In genomic region chr3:73480187-73480672, GRCh38 we compare ENCODE assay signal across 23 cellular contexts.
A peak's percentile ranks its signal among the peaks of the same experiment; 100 is the strongest.
DNase-seq lines count a peak whose midpoint lies in the region; ATAC-seq, FAIRE-seq and TF ChIP-seq lines count a peak whose summit lies in the region.
"Had no signal": no experiment of that assay in that cellular context is flagged by ENCODE, and none has a peak within 500 bp of the region (broad histone marks: within the 10 kb centered on the region; RNA-seq: fewer than 3 reads in every experiment).

No MANE protein-coding gene starts in this region.

- no peaks in the 10 kb centered on the region for H4K20me1 ChIP-seq in H1 (replicated peaks in 1 of 2; ENCODE audit: control insufficient read depth in 1 of 2, insufficient read depth in 2 of 2, low read length in 2 of 2)

- no peaks in the 10 kb centered on the region for H3K23me2 ChIP-seq in H1 (ENCODE audit: low read depth, low read length)

- WGBS in H1 (ENCODE audit: extremely low coverage in 1 of 2, insufficient coverage in 1 of 2, insufficient read length in 1 of 2, insufficient replicate concordance in 2 of 2, low coverage in 1 of 2, low lambda C conversion rate in 2 of 2, missing lambda C conversion rate in 1 of 2), 2 experiments, result 95% methylated on average over 3 of the region's 3 CpGs; no CpG with 5 or more reads in 1 of the 2 experiments

- TF ChIP-seq EP300 in Ishikawa (IDR thresholded peaks at IDR 0.05; ENCODE audit: borderline replicate concordance), result peak; percentile 84
- no peak for TF ChIP-seq EP300 in H1 (IDR thresholded peaks at IDR 0.05; ENCODE audit: borderline replicate concordance in 1 of 2, low read depth in 2 of 2, low read length in 2 of 2)

- H3K4me3 Mint-ChIP-seq in naive thymus-derived CD4-positive, alpha-beta T cell, result no peak overlapping the region
- no peak overlapping the region for H3K4me3 Mint-ChIP-seq in T-cell
- H3K4me3 Mint-ChIP-seq: activated CD8-positive, alpha-beta T cell treated with anti-CD3 and anti-CD28 coated beads, Interleukin-2, amount 10 ng/mL, durations not matched to agents 7 days and 5 days; activated naive CD8-positive, alpha-beta T cell treated with anti-CD3 and anti-CD28 coated beads, Interleukin-2, amount 10 ng/mL, durations not matched to agents 7 days and 5 days; stimulated activated naive CD8-positive, alpha-beta T cell treated with anti-CD3 and anti-CD28 coated beads, Interleukin-15, Interleukin-2, amounts not matched to agents 100 ng/mL and 50 ng/mL, for 24 hours had no signal

- peaks cover 0 to 1% (median 0%) of the 10 kb centered on the region in 4 experiments; a peak in 1 of 7 replicates for H3K27me3 ChIP-seq in H1 (replicated peaks in 1 of 4; ENCODE audit: control insufficient read depth in 3 of 4, extremely low read depth in 1 of 4, insufficient read depth in 3 of 4, low read length in 3 of 4)
- no peaks in the 10 kb centered on the region for H3K27me3 ChIP-seq in naive thymus-derived CD4-positive, alpha-beta T cell (ENCODE audit: control insufficient read depth in 2 of 2, insufficient read depth in 2 of 2, low read length in 2 of 2)
- H3K27me3 ChIP-seq: BE2C, SJSA1, vagina had no signal

- no peak overlapping the region for H2BK15ac ChIP-seq in H1 (ENCODE audit: low read length)

- no peak overlapping the region for H3K9ac ChIP-seq in H1 (replicated peaks in 1 of 4; ENCODE audit: extremely low read depth in 1 of 4, low read depth in 3 of 4, low read length in 3 of 4)

- no peaks in the 10 kb centered on the region for H3K4me1 Mint-ChIP-seq in naive thymus-derived CD4-positive, alpha-beta T cell
- H3K4me1 Mint-ChIP-seq in T-cell, result no peaks in the 10 kb centered on the region
- H3K4me1 Mint-ChIP-seq: activated naive CD8-positive, alpha-beta T cell treated with anti-CD3 and anti-CD28 coated beads, Interleukin-2, amount 10 ng/mL, durations not matched to agents 7 days and 5 days had no signal

- no peak overlapping the region for H4K5ac ChIP-seq in H1 (ENCODE audit: insufficient read length, low read depth, low read length)

- peaks cover 0 to 23% (median 5%) of the 10 kb centered on the region in 11 donors for H3K9me3 Mint-ChIP-seq in naive thymus-derived CD4-positive, alpha-beta T cell
- peaks cover 0 to 5% (median 4%) of the 10 kb centered on the region in 3 donors for H3K9me3 Mint-ChIP-seq in T-cell

- H2AFZ ChIP-seq in H1 (ENCODE audit: low read length), result no peak overlapping the region

- H3K27ac Mint-ChIP-seq in naive thymus-derived CD4-positive, alpha-beta T cell, result no peak overlapping the region
- no peak overlapping the region for H3K27ac Mint-ChIP-seq in T-cell
- H3K27ac Mint-ChIP-seq: activated CD8-positive, alpha-beta T cell treated with anti-CD3 and anti-CD28 coated beads, Interleukin-2, amount 10 ng/mL, durations not matched to agents 7 days and 5 days; activated naive CD8-positive, alpha-beta T cell treated with anti-CD3 and anti-CD28 coated beads, Interleukin-2, amount 10 ng/mL, durations not matched to agents 7 days and 5 days; stimulated activated naive CD8-positive, alpha-beta T cell treated with anti-CD3 and anti-CD28 coated beads, Interleukin-15, Interleukin-2, amounts not matched to agents 100 ng/mL and 50 ng/mL, for 24 hours had no signal

- H4K8ac ChIP-seq in H1 (ENCODE audit: extremely low read depth, insufficient read depth, low read length), result no peak overlapping the region

- DNase-seq in H1 (ENCODE audit: low read depth in 1 of 2, low spot score in 2 of 2), result no peak
- peak; percentile 41 for DNase-seq in kidney glomerular epithelial cell (lab: John Stamatoyannopoulos, UW)
- no peak for DNase-seq in sciatic nerve (ENCODE audit: low spot score)
- DNase-seq in naive thymus-derived CD4-positive, alpha-beta T cell, result no peak
- no peak for DNase-seq in activated T-cell treated with anti-CD3 and anti-CD28 coated beads, Interleukin-2, amount 50 U/mL, for 48 hours
- DNase-seq in T-cell, result no peak
- DNase-seq: activated CD4-positive, CD25-positive, alpha-beta regulatory T cell; activated CD8-positive, alpha-beta T cell treated with anti-CD3 and anti-CD28 coated beads, Interleukin-2, amount 10 ng/mL, durations not matched to agents 7 days and 5 days; activated naive CD8-positive, alpha-beta T cell treated with anti-CD3 and anti-CD28 coated beads, Interleukin-2, amount 10 ng/mL, durations not matched to agents 7 days and 5 days; BE2C; central memory CD4-positive, alpha-beta T cell; KG1; NCI-H1092 treated with DMSO at 0.1 percent for 48 hours; NCI-H69; OCI-M1; retina had no signal

- no peak overlapping the region for H2BK20ac ChIP-seq in H1 (ENCODE audit: low read length)

- peaks cover 21 to 52% (median 23%) of the 10 kb centered on the region in 5 donors for H3K27me3 Mint-ChIP-seq in naive thymus-derived CD4-positive, alpha-beta T cell
- H3K27me3 Mint-ChIP-seq in T-cell, result peaks cover 4 to 37% of the 10 kb centered on the region in 2 donors

- H3K14ac ChIP-seq in H1 (ENCODE audit: insufficient read length), result no peak overlapping the region

- no peak overlapping the region for H3K56ac ChIP-seq in H1 (replicated peaks; ENCODE audit: insufficient read length, low read depth, low read length)

- no peak overlapping the region for H3K27ac ChIP-seq in H1 (ENCODE audit: low read depth, low read length)
- H3K27ac ChIP-seq in naive thymus-derived CD4-positive, alpha-beta T cell (ENCODE audit: low read depth, low read length), result no peak overlapping the region
- H3K27ac ChIP-seq: neutrophil, SJSA1, vagina had no signal

- no peak for TF ChIP-seq POLR2A in H1 (IDR thresholded peaks at IDR 0.05; ENCODE audit: control extremely low read depth in 1 of 2, low read depth in 2 of 2, low read length in 2 of 2)

- intact Hi-C loops in sciatic nerve (cut with DNase I), result no loop called here
- intact Hi-C loops in naive thymus-derived CD4-positive, alpha-beta T cell (cut with micrococcal nuclease), result no loop called here

- H4K91ac ChIP-seq in H1 (replicated peaks; ENCODE audit: insufficient read length, low read length), result no peak overlapping the region

- no peak overlapping the region for H3K4me3 ChIP-seq in H1 (ENCODE audit: extremely low read depth in 1 of 4, insufficient read depth in 2 of 4, low read depth in 3 of 4, low read length in 4 of 4)
- H3K4me3 ChIP-seq in naive thymus-derived CD4-positive, alpha-beta T cell (ENCODE audit: low read length), result no peak overlapping the region
- H3K4me3 ChIP-seq: HAP-1, SJSA1, vagina had no signal

- H2BK12ac ChIP-seq in H1 (ENCODE audit: low read depth, low read length), result no peak overlapping the region

- POLR2A ChIA-PET in H1 (lab: Charles Lee; ENCODE audit: partially characterized antibody) (no interaction called here), T-cell (lab: Charles Lee) (no interaction called here)
- POLR2A ChIA-PET in naive thymus-derived CD4-positive, alpha-beta T cell (lab: Charles Lee), result no interaction called here

- H3K36me3 Mint-ChIP-seq in naive thymus-derived CD4-positive, alpha-beta T cell, result no peaks in the 10 kb centered on the region
- H3K36me3 Mint-ChIP-seq in T-cell, result no peaks in the 10 kb centered on the region
- H3K36me3 Mint-ChIP-seq: activated naive CD8-positive, alpha-beta T cell treated with anti-CD3 and anti-CD28 coated beads, Interleukin-2, amount 10 ng/mL, durations not matched to agents 7 days and 5 days had no signal

- peaks cover 2 to 7% of the 10 kb centered on the region in 2 experiments; a peak in 2 of 4 replicates for H3K9me3 ChIP-seq in H1 (ENCODE audit: insufficient read depth in 2 of 2, low read depth in 1 of 2, low read length in 1 of 2)
- H3K9me3 ChIP-seq in naive thymus-derived CD4-positive, alpha-beta T cell (ENCODE audit: control insufficient read depth in 2 of 3, low read length in 3 of 3), result peaks cover 0 to 5% (median 0%) of the 10 kb centered on the region in 3 experiments
- H3K9me3 ChIP-seq: BE2C, HAP-1, neutrophil, SJSA1, vagina had no signal

- H2BK120ac ChIP-seq in H1 (replicated peaks; ENCODE audit: low read depth, low read length), result no peak overlapping the region

- no peak for FAIRE-seq in H1 (lab: Jason Lieb, UNC)

- no peak overlapping the region for H3K4ac ChIP-seq in H1 (replicated peaks; ENCODE audit: insufficient read length, low read depth, low read length)

- TF ChIP-seq CTCF in H1 (IDR thresholded peaks at IDR 0.05; ENCODE audit: control extremely low read depth in 1 of 3, insufficient read depth in 1 of 3, low read depth in 1 of 3, low read length in 3 of 3), result no peak

- ATAC-seq in sciatic nerve, result peak; percentile 81
- ATAC-seq in naive thymus-derived CD4-positive, alpha-beta T cell, result no peak
- ATAC-seq in T-cell (replicated peaks in 1 of 4), result no peak
- ATAC-seq: activated CD8-positive, alpha-beta T cell treated with anti-CD3 and anti-CD28 coated beads, Interleukin-2, amount 10 ng/mL, durations not matched to agents 7 days and 5 days; esophagus mucosa had no signal

- no peak for TF ChIP-seq RAD21 in Ishikawa (IDR thresholded peaks at IDR 0.05; ENCODE audit: low read depth)
- no peak for TF ChIP-seq RAD21 in H1 (IDR thresholded peaks at IDR 0.05 in 1 of 2, conservative IDR thresholded peaks at IDR 0.05 in 1 of 2; ENCODE audit: low read depth in 2 of 2, low read length in 2 of 2)

- no peaks in the 10 kb centered on the region; a peak in 1 of 8 replicates for H3K36me3 ChIP-seq in H1 (ENCODE audit: control insufficient read depth in 2 of 4, insufficient read depth in 4 of 4, low read length in 3 of 4)
- no peaks in the 10 kb centered on the region for H3K36me3 ChIP-seq in naive thymus-derived CD4-positive, alpha-beta T cell (ENCODE audit: control insufficient read depth in 2 of 3, insufficient read depth in 3 of 3, low read length in 3 of 3)
- H3K36me3 ChIP-seq: BE2C, HAP-1, neutrophil, SJSA1, vagina had no signal

- CTCF ChIA-PET in H1 (lab: Charles Lee; ENCODE audit: partially characterized antibody), result no interaction called here
- CTCF ChIA-PET in naive thymus-derived CD4-positive, alpha-beta T cell (lab: Charles Lee), result no interaction called here
- CTCF ChIA-PET in T-cell (lab: Charles Lee), result no interaction called here

- H2AK5ac ChIP-seq in H1 (ENCODE audit: low read depth, low read length), result 0 out of 2 replicates have a peak overlapping the region, but pooled peaks have one; percentile 19

- H3K18ac ChIP-seq in H1 (ENCODE audit: extremely low read depth, low read length), result no peak overlapping the region

- no peak overlapping the region for H3K4me2 ChIP-seq in H1 (ENCODE audit: insufficient read depth in 1 of 2, low read depth in 2 of 2, low read length in 2 of 2)

- peaks cover 9 to 16% (median 14%) of the 10 kb centered on the region in 4 experiments for H3K4me1 ChIP-seq in H1 (replicated peaks in 1 of 4; ENCODE audit: control insufficient read depth in 3 of 4, insufficient read depth in 4 of 4, low read length in 3 of 4)
- H3K4me1 ChIP-seq in naive thymus-derived CD4-positive, alpha-beta T cell (ENCODE audit: control insufficient read depth in 2 of 2, insufficient read depth in 2 of 2, low read length in 2 of 2), result no peaks in the 10 kb centered on the region
- H3K4me1 ChIP-seq: SJSA1 had no signal

- no peak overlapping the region for H3K23ac ChIP-seq in H1 (ENCODE audit: insufficient read length)

- H3K79me2 ChIP-seq in H1 (ENCODE audit: control insufficient read depth in 1 of 2, insufficient read depth in 2 of 2, low read length in 2 of 2), result peaks cover 0 to 2% of the 10 kb centered on the region in 2 experiments; a peak in 1 of 4 replicates

- no peaks in the 10 kb centered on the region for H3K79me1 ChIP-seq in H1 (ENCODE audit: low read depth, low read length)

- H2BK5ac ChIP-seq in H1 (ENCODE audit: low read depth, low read length), result no peak overlapping the region

TF ChIP-seq in H1, 55 proteins besides CTCF, POLR2A, EP300 and RAD21 (continues in another document):
- TF ChIP-seq RXRA (IDR thresholded peaks at IDR 0.05; ENCODE audit: insufficient read depth, low read depth, low read length), result no peak
